ENCODE assay signal across 19 cellular contexts in genomic region chr1:234675006-234675405, GRCh38.
DNase-seq lines count a peak whose midpoint lies in the region; ATAC-seq and TF ChIP-seq lines count a peak whose summit lies in the region.
"Had no signal": no experiment of that assay in that cellular context is flagged by ENCODE, and none has a peak within 500 bp of the region (broad histone marks: within the 10 kb centered on the region; RNA-seq: fewer than 3 reads in every experiment).

No MANE protein-coding gene starts in this region.

- 73% methylated on average over 3 of the region's 4 CpGs for WGBS in esophagus muscularis mucosa

- H3K27me3 ChIP-seq in WERI-Rb-1 (ENCODE audit: insufficient read depth, low read depth, severe bottlenecking) (no peaks in the 10 kb centered on the region), esophagus muscularis mucosa (no peaks in the 10 kb centered on the region), neural progenitor cell (no peaks in the 10 kb centered on the region), dorsolateral prefrontal cortex (no peaks in the 10 kb centered on the region)
- H3K27me3 ChIP-seq: BLaER1 had no signal

- POLR2A ChIA-PET in activated CD4-positive, alpha-beta T cell treated with anti-CD3 and anti-CD28 coated beads for 36 hours (lab: Charles Lee) = no interaction called here

- no peak for TF ChIP-seq EP300 in esophagus muscularis mucosa (IDR thresholded peaks at IDR 0.05)

- H3K4me1 Mint-ChIP-seq in activated CD4-positive, alpha-beta T cell treated with anti-CD3 and anti-CD28 coated beads, Interleukin-2, amount 10 ng/mL, durations not matched to agents 24 days and 14 days = peaks cover 11% of the 10 kb centered on the region
- peaks cover 17% of the 10 kb centered on the region for H3K4me1 Mint-ChIP-seq in activated CD4-positive, alpha-beta T cell treated with anti-CD3 and anti-CD28 coated beads for 36 hours
- peaks cover 15% of the 10 kb centered on the region for H3K4me1 Mint-ChIP-seq in neural progenitor cell
- H3K4me1 Mint-ChIP-seq in effector memory CD8-positive, alpha-beta T cell (ENCODE audit: low read depth in 2 of 2) = peaks cover 4 to 8% of the 10 kb centered on the region in 2 donors

- TF ChIP-seq POLR2A in esophagus muscularis mucosa (IDR thresholded peaks at IDR 0.05; ENCODE audit: low read depth) = no peak

- no peak overlapping the region for H3K4me2 ChIP-seq in neural progenitor cell

- no peaks in the 10 kb centered on the region for H3F3A ChIP-seq in neural progenitor cell (ENCODE audit: low read depth)

- CTCF ChIA-PET in activated CD4-positive, alpha-beta T cell treated with anti-CD3 and anti-CD28 coated beads for 36 hours (lab: Charles Lee) = no interaction called here

- no peak overlapping the region for H3K27ac Mint-ChIP-seq in activated CD4-positive, alpha-beta T cell treated with anti-CD3 and anti-CD28 coated beads, Interleukin-2, amount 10 ng/mL, durations not matched to agents 24 days and 14 days
- H3K27ac Mint-ChIP-seq in activated CD4-positive, alpha-beta T cell treated with anti-CD3 and anti-CD28 coated beads for 36 hours = no peak overlapping the region
- H3K27ac Mint-ChIP-seq in neural progenitor cell = peak overlapping the region; percentile 27
- no peak overlapping the region for H3K27ac Mint-ChIP-seq in effector memory CD8-positive, alpha-beta T cell
- H3K27ac Mint-ChIP-seq: CD8-positive, alpha-beta T cell; GM23338; HFFc6 had no signal

- no peak overlapping the region for H2AFZ ChIP-seq in neural progenitor cell (replicated peaks)

- ATAC-seq in activated CD4-positive, alpha-beta T cell treated with anti-CD3 and anti-CD28 coated beads for 36 hours = no peak
- ATAC-seq in effector memory CD8-positive, alpha-beta T cell (replicated peaks) = no peak
- ATAC-seq: CD8-positive, alpha-beta T cell; HCT116 had no signal

- no peaks in the 10 kb centered on the region for H3K9me3 Mint-ChIP-seq in activated CD4-positive, alpha-beta T cell treated with anti-CD3 and anti-CD28 coated beads, Interleukin-2, amount 10 ng/mL, durations not matched to agents 24 days and 14 days
- no peaks in the 10 kb centered on the region for H3K9me3 Mint-ChIP-seq in activated CD4-positive, alpha-beta T cell treated with anti-CD3 and anti-CD28 coated beads for 36 hours (ENCODE audit: low read depth)
- no peaks in the 10 kb centered on the region for H3K9me3 Mint-ChIP-seq in neural progenitor cell
- no peaks in the 10 kb centered on the region for H3K9me3 Mint-ChIP-seq in effector memory CD8-positive, alpha-beta T cell
- H3K9me3 Mint-ChIP-seq: CD14-positive monocyte; CD8-positive, alpha-beta T cell; GM23338; HFFc6 had no signal

- no peak overlapping the region for H3K4me3 Mint-ChIP-seq in activated CD4-positive, alpha-beta T cell treated with anti-CD3 and anti-CD28 coated beads, Interleukin-2, amount 10 ng/mL, durations not matched to agents 24 days and 14 days
- no peak overlapping the region for H3K4me3 Mint-ChIP-seq in activated CD4-positive, alpha-beta T cell treated with anti-CD3 and anti-CD28 coated beads for 36 hours
- no peak overlapping the region for H3K4me3 Mint-ChIP-seq in neural progenitor cell
- no peak overlapping the region for H3K4me3 Mint-ChIP-seq in effector memory CD8-positive, alpha-beta T cell
- H3K4me3 Mint-ChIP-seq: CD14-positive monocyte had no signal

- no peaks in the 10 kb centered on the region for H3K36me3 Mint-ChIP-seq in activated CD4-positive, alpha-beta T cell treated with anti-CD3 and anti-CD28 coated beads, Interleukin-2, amount 10 ng/mL, durations not matched to agents 24 days and 14 days (ENCODE audit: low read depth)
- no peaks in the 10 kb centered on the region for H3K36me3 Mint-ChIP-seq in activated CD4-positive, alpha-beta T cell treated with anti-CD3 and anti-CD28 coated beads for 36 hours (ENCODE audit: low read depth)
- H3K36me3 Mint-ChIP-seq in neural progenitor cell = no peaks in the 10 kb centered on the region
- no peaks in the 10 kb centered on the region for H3K36me3 Mint-ChIP-seq in effector memory CD8-positive, alpha-beta T cell (ENCODE audit: insufficient read depth)
- H3K36me3 Mint-ChIP-seq: CD14-positive monocyte; CD8-positive, alpha-beta T cell had no signal

- H3K4me1 ChIP-seq in esophagus muscularis mucosa (peaks cover 7 to 19% (median 15%) of the 10 kb centered on the region in 4 donors), neural progenitor cell (no peaks in the 10 kb centered on the region)

- H4K20me1 ChIP-seq in neural progenitor cell (ENCODE audit: low read depth) = no peaks in the 10 kb centered on the region
- H4K20me1 ChIP-seq: BLaER1 had no signal

- H3K79me2 ChIP-seq in neural progenitor cell (ENCODE audit: low read depth) = no peaks in the 10 kb centered on the region

- H3K36me3 ChIP-seq in WERI-Rb-1 (no peaks in the 10 kb centered on the region), esophagus muscularis mucosa (no peaks in the 10 kb centered on the region), neural progenitor cell (no peaks in the 10 kb centered on the region)
- H3K36me3 ChIP-seq: BLaER1 had no signal

- DNase-seq in activated CD4-positive, alpha-beta T cell treated with anti-CD3 and anti-CD28 coated beads, Interleukin-2, amount 10 ng/mL, durations not matched to agents 24 days and 14 days = peak; percentile 43
- no peak for DNase-seq in activated CD4-positive, alpha-beta T cell treated with anti-CD3 and anti-CD28 coated beads for 36 hours
- DNase-seq in WERI-Rb-1 = no peak
- peak; percentile 53 for DNase-seq in esophagus muscularis mucosa (ENCODE audit: extremely low spot score)
- DNase-seq in neural progenitor cell (ENCODE audit: low spot score) = no peak
- no peak for DNase-seq in dorsolateral prefrontal cortex
- no peak for DNase-seq in NCI-H1417 treated with DMSO at 0.1 percent for 48 hours (lab: John Stamatoyannopoulos, UW)
- no peak for DNase-seq in effector memory CD8-positive, alpha-beta T cell
- DNase-seq: 8988T; Calu3; CD8-positive, alpha-beta T cell; DMS79 treated with DMSO at 0.1 percent for 48 hours; GF-D8; H7; HFFc6 had no signal

- H3K27ac ChIP-seq in WERI-Rb-1 = peak overlapping the region; percentile 78
- H3K27ac ChIP-seq in esophagus muscularis mucosa (replicated peaks in 1 of 4) = no peak overlapping the region
- no peak overlapping the region for H3K27ac ChIP-seq in neural progenitor cell
- peak overlapping the region in 25 of 59 donors; percentile 35 to 96 (median 89) for H3K27ac ChIP-seq in dorsolateral prefrontal cortex
- H3K27ac ChIP-seq: BLaER1 had no signal

- H3K4me3 ChIP-seq in WERI-Rb-1 (ENCODE audit: low read depth, low read length) = no peak overlapping the region
- H3K4me3 ChIP-seq in esophagus muscularis mucosa = no peak overlapping the region
- H3K4me3 ChIP-seq in neural progenitor cell = no peak overlapping the region
- H3K4me3 ChIP-seq in dorsolateral prefrontal cortex = no peak overlapping the region

- H3K27me3 Mint-ChIP-seq in activated CD4-positive, alpha-beta T cell treated with anti-CD3 and anti-CD28 coated beads, Interleukin-2, amount 10 ng/mL, durations not matched to agents 24 days and 14 days = peaks cover 1% of the 10 kb centered on the region
- H3K27me3 Mint-ChIP-seq in activated CD4-positive, alpha-beta T cell treated with anti-CD3 and anti-CD28 coated beads for 36 hours = no peaks in the 10 kb centered on the region
- no peaks in the 10 kb centered on the region for H3K27me3 Mint-ChIP-seq in neural progenitor cell (ENCODE audit: insufficient read depth, low read depth)
- H3K27me3 Mint-ChIP-seq in effector memory CD8-positive, alpha-beta T cell = no peaks in the 10 kb centered on the region

- TF ChIP-seq CTCF in WERI-Rb-1 (IDR thresholded peaks at IDR 0.05; ENCODE audit: low read depth, low read length) (no peak), esophagus muscularis mucosa (IDR thresholded peaks at IDR 0.05) (no peak), neural progenitor cell (IDR thresholded peaks at IDR 0.05) (no peak), dorsolateral prefrontal cortex (IDR thresholded peaks at IDR 0.05 in 54 of 56, conservative IDR thresholded peaks at IDR 0.05 in 2 of 56; ENCODE audit: low read depth in 1 of 56, partially characterized antibody in 56 of 56) (no peak)

- no peak overlapping the region for H3K9ac ChIP-seq in neural progenitor cell
- H3K9ac ChIP-seq: BLaER1 had no signal

- intact Hi-C loops in activated CD4-positive, alpha-beta T cell treated with anti-CD3 and anti-CD28 coated beads, Interleukin-2, amount 10 ng/mL, durations not matched to agents 24 days and 14 days (cut with micrococcal nuclease) = loop anchor here (5.0 kb wide), 1 partner anchor 33 kb away; no protein-coding TSS in a partner anchor
- intact Hi-C loops in activated CD4-positive, alpha-beta T cell treated with anti-CD3 and anti-CD28 coated beads for 36 hours (cut with DNase I, micrococcal nuclease) = loop anchor here in 1 of 2 experiments (5.0 kb wide), 1 partner anchor 63 kb away; the partner anchor contains the start of gene IRF2BP2
- intact Hi-C loops in esophagus muscularis mucosa (cut with DNase I) = no loop called here
- intact Hi-C loops in dorsolateral prefrontal cortex (cut with DNase I) = loop anchor here in 1 of 2 donors (5.0 kb wide), 2 partner anchors 47 to 63 kb away; partner anchors contain the start of gene IRF2BP2

- H3K9me3 ChIP-seq in WERI-Rb-1 (ENCODE audit: severe bottlenecking) (no peaks in the 10 kb centered on the region), esophagus muscularis mucosa (no peaks in the 10 kb centered on the region), neural progenitor cell (ENCODE audit: low read depth) (no peaks in the 10 kb centered on the region)

Comparison
In these comparisons a context has a peak if more than half of its experiments do, and no peak if none do; other contexts are left out.
1. DNase-seq: peak in activated CD4-positive, alpha-beta T cell treated with anti-CD3 and anti-CD28 coated beads, Interleukin-2, amount 10 ng/mL, durations not matched to agents 24 days and 14 days (single experiment) and esophagus muscularis mucosa (single experiment); none in activated CD4-positive, alpha-beta T cell treated with anti-CD3 and anti-CD28 coated beads for 36 hours (single experiment), WERI-Rb-1 (single experiment), neural progenitor cell (single experiment), dorsolateral prefrontal cortex (0 of 10), NCI-H1417 treated with DMSO at 0.1 percent for 48 hours (single experiment) and effector memory CD8-positive, alpha-beta T cell (0 of 3).